9 cellular contexts compared by ENCODE assay signal in the genomic region with DNA sequence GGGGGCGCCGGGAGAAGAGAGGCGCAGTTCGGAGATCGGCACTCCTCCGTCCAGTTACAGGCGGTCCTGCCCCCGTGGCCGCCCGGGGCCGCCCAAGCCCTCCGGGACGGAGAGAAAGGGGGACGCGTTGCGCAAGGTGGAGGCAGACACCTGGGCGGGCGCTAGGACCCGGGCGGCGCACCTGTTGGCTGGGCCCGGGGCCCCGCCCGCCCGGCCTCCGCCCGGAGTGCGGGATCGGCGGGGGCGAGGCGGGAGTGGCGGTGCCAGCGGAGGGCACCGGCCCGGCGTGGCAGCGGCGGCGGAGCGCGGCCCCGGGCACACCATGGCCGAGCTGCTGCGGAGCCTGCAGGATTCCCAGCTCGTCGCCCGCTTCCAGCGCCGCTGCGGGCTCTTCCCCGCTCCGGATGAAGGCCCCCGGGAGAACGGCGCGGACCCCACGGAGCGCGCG. TPM values are rescaled to one million over a fixed set of nuclear protein-coding genes. Genes with fewer than 3 reads are reported as not detected.
DNase-seq lines count a peak whose midpoint lies in the region; ATAC-seq and TF ChIP-seq lines count a peak whose summit lies in the region.
"Had no signal": no experiment of that assay in that cellular context is flagged by ENCODE, and none has a peak within 500 bp of the region (broad histone marks: within the 10 kb centered on the region; RNA-seq: fewer than 3 reads in every experiment).

A gene with protein sequence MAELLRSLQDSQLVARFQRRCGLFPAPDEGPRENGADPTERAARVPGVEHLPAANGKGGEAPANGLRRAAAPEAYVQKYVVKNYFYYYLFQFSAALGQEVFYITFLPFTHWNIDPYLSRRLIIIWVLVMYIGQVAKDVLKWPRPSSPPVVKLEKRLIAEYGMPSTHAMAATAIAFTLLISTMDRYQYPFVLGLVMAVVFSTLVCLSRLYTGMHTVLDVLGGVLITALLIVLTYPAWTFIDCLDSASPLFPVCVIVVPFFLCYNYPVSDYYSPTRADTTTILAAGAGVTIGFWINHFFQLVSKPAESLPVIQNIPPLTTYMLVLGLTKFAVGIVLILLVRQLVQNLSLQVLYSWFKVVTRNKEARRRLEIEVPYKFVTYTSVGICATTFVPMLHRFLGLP (plus strand): TSS at position 263 of the 448 bp plus-strand sequence. CDS start 60 bp downstream, at position 323.

- H3K4me3 ChIP-seq in epithelial cell of proximal tubule (ENCODE audit: low read depth, low read length) (peak within 1 kb of the TSS; percentile 75), neuron (ENCODE audit: low read length) (peak within 1 kb of the TSS; percentile 35)
- H3K4me3 ChIP-seq: BLaER1 had no signal

- H3K4me1 ChIP-seq in neuron (ENCODE audit: insufficient read depth, low read length) = peaks cover 3% of the 10 kb centered on the region
- H3K4me1 ChIP-seq: BLaER1 had no signal

- ATAC-seq in HG03064 (IDR thresholded peaks at IDR 0.05; ENCODE audit: low read depth, unreplicated experiment) = peak; percentile 32
- peak; percentile 28 to 32 for ATAC-seq in activated CD4-positive, CD25-positive, alpha-beta regulatory T cell treated with anti-CD3 and anti-CD28 coated beads, Interleukin-2, amount 50 U/mL, for 24 hours

- H3K27me3 ChIP-seq in neuron (ENCODE audit: insufficient read depth, low read length) = peaks cover 58% of the 10 kb centered on the region
- H3K27me3 ChIP-seq: BLaER1 had no signal

- H2AFZ ChIP-seq in neuron (ENCODE audit: low read depth, low read length) = peak within 1 kb of the TSS; percentile 78

- peaks cover 2% of the 10 kb centered on the region for H3K9me3 ChIP-seq in neuron (ENCODE audit: low read length)

- H3K36me3 ChIP-seq in neuron (ENCODE audit: insufficient read depth, low read length) = no peaks in the 10 kb centered on the region
- H3K36me3 ChIP-seq: BLaER1 had no signal

- DNase-seq in NCI-H2227 (lab: John Stamatoyannopoulos, UW; ENCODE audit: unreplicated experiment) (peak; percentile 36), NCI-H2227 treated with DMSO at 0.1 percent for 48 hours (lab: John Stamatoyannopoulos, UW) (no peak), epithelial cell of proximal tubule (ENCODE audit: low read depth) (no peak), HCEC 1CT (no peak), EL (no peak)

- TF ChIP-seq CTCF in epithelial cell of proximal tubule (conservative IDR thresholded peaks at IDR 0.05; ENCODE audit: low read depth, low read length) = no peak

RNA-seq across cellular contexts. Expression of the gene that starts here (rescaled TPM):
- total RNA-seq in epithelial cell of proximal tubule = 9.1 and 9.7 TPM in 2 replicates
